In genomic region chr7:1691601-1692499, GRCh38 we compare ENCODE assay signal across 9 cellular contexts. TPM values are rescaled to one million over a fixed set of nuclear protein-coding genes. Genes with fewer than 3 reads are reported as not detected.
DNase-seq lines count a peak whose midpoint lies in the region; ATAC-seq, FAIRE-seq and TF ChIP-seq lines count a peak whose summit lies in the region.
"Had no signal": no experiment of that assay in that cellular context is flagged by ENCODE, and none has a peak within 500 bp of the region (broad histone marks: within the 10 kb centered on the region; RNA-seq: fewer than 3 reads in every experiment).

No MANE protein-coding gene starts in this region.

- FAIRE-seq in kidney (lab: Jason Lieb, UNC), result peak; percentile 66

- intact Hi-C loops in body of pancreas (cut with DNase I) (no loop called here), kidney (cut with DNase I) (no loop called here), stomach (cut with DNase I; ENCODE audit: low total_unique reads) (no loop called here)

- peak; percentile 59 for DNase-seq in NCI-H69 (lab: John Stamatoyannopoulos, UW)
- peak; percentile 52 to 86 (median 78) for DNase-seq in body of pancreas
- peak; percentile 93 for DNase-seq in kidney
- peak; percentile 23 for DNase-seq in stomach
- DNase-seq in glutamatergic neuron, result no peak
- no peak for DNase-seq in D341Med (ENCODE audit: low spot score)
- DNase-seq in AG08396 (ENCODE audit: low spot score), result no peak
- DNase-seq: nephron progenitor cell had no signal

- H3K4me3 Mint-ChIP-seq in glutamatergic neuron (ENCODE audit: unreplicated experiment), result no peak overlapping the region
- H3K4me3 Mint-ChIP-seq: activated naive CD8-positive, alpha-beta T cell; nephron progenitor cell had no signal

- TF ChIP-seq CTCF in body of pancreas (IDR thresholded peaks at IDR 0.05) (no peak), kidney (IDR thresholded peaks at IDR 0.05; ENCODE audit: borderline replicate concordance, extremely low read depth, insufficient read depth) (no peak), stomach (IDR thresholded peaks at IDR 0.05) (no peak), glutamatergic neuron (IDR thresholded peaks at IDR 0.05; ENCODE audit: partially characterized antibody, unreplicated experiment) (no peak)

- no peak overlapping the region for H3K9ac ChIP-seq in kidney (ENCODE audit: low read length in 2 of 2)

- H3K27me3 ChIP-seq in body of pancreas (no peaks in the 10 kb centered on the region), stomach (peaks cover 0 to 50% (median 8%) of the 10 kb centered on the region in 3 donors)

- no peaks in the 10 kb centered on the region for H3K36me3 Mint-ChIP-seq in glutamatergic neuron (ENCODE audit: unreplicated experiment)
- H3K36me3 Mint-ChIP-seq: activated naive CD8-positive, alpha-beta T cell had no signal

- WGBS in body of pancreas, 2 donors, result 21 to 24% methylated on average over 25 to 27 of the region's 27 CpGs
- 70 to 83% (median 77%) methylated on average over 25 to 27 of the region's 27 CpGs for WGBS in stomach, 5 donors

- H3K4me1 Mint-ChIP-seq in glutamatergic neuron (ENCODE audit: low read depth, unreplicated experiment), result peaks cover 37% of the 10 kb centered on the region

- H3K27ac Mint-ChIP-seq in glutamatergic neuron (ENCODE audit: unreplicated experiment), result no peak overlapping the region
- H3K27ac Mint-ChIP-seq: activated naive CD8-positive, alpha-beta T cell; nephron progenitor cell had no signal

- no peak for TF ChIP-seq POLR2A in body of pancreas (IDR thresholded peaks at IDR 0.05)
- TF ChIP-seq POLR2A in stomach (IDR thresholded peaks at IDR 0.05), result no peak

- H3K27ac ChIP-seq in body of pancreas, result peak overlapping the region in 3 of 4 donors; percentile 7 to 70 (median 52)
- H3K27ac ChIP-seq in kidney (ENCODE audit: low read depth in 2 of 2, low read length in 2 of 2), result peak overlapping the region; percentile 56 to 84
- H3K27ac ChIP-seq in stomach, result peak overlapping the region in 1 of 5 donors; percentile 55

- H3K4me3 ChIP-seq in body of pancreas, result no peak overlapping the region
- H3K4me3 ChIP-seq in kidney (ENCODE audit: low read length in 2 of 2), result peak overlapping the region in 1 of 2 donors; percentile 16
- H3K4me3 ChIP-seq in stomach, result no peak overlapping the region

- peaks cover 5% of the 10 kb centered on the region for H3K9me3 Mint-ChIP-seq in glutamatergic neuron (ENCODE audit: unreplicated experiment)

- no peaks in the 10 kb centered on the region for H3K9me3 ChIP-seq in body of pancreas
- H3K9me3 ChIP-seq in kidney (ENCODE audit: control insufficient read depth in 1 of 2, low read length in 2 of 2), result no peaks in the 10 kb centered on the region
- H3K9me3 ChIP-seq in stomach, result no peaks in the 10 kb centered on the region

- H3K36me3 ChIP-seq in body of pancreas (replicated peaks in 1 of 2; ENCODE audit: insufficient read depth in 1 of 2, low read depth in 2 of 2) (no peaks in the 10 kb centered on the region), kidney (ENCODE audit: control insufficient read depth in 1 of 2, insufficient read depth in 2 of 2, low read length in 2 of 2) (no peaks in the 10 kb centered on the region), stomach (no peaks in the 10 kb centered on the region)

- H3K4me1 ChIP-seq in body of pancreas, result peaks cover 15% of the 10 kb centered on the region
- H3K4me1 ChIP-seq in kidney (ENCODE audit: control insufficient read depth in 1 of 2, insufficient read depth in 1 of 2, low read depth in 1 of 2, low read length in 2 of 2), result peaks cover 7 to 14% of the 10 kb centered on the region in 2 donors
- H3K4me1 ChIP-seq in stomach, result peaks cover 0 to 12% (median 0%) of the 10 kb centered on the region in 4 donors

- ATAC-seq in body of pancreas, result peak; percentile 81

- TF ChIP-seq EP300 in stomach (IDR thresholded peaks at IDR 0.05), result no peak

- peaks cover 11% of the 10 kb centered on the region for H3K27me3 Mint-ChIP-seq in glutamatergic neuron (ENCODE audit: unreplicated experiment)
- H3K27me3 Mint-ChIP-seq: activated naive CD8-positive, alpha-beta T cell had no signal

RNA-seq across cellular contexts. Expression of gene ELFN1, which starts 21.8 kb away (rescaled TPM):
- total RNA-seq in body of pancreas (1 to 10 TPM in 1 of 2 donors, under 1 TPM in 1; 0.33 to 1.3 TPM), kidney (3.8 TPM), stomach (1 to 10 TPM in 1 of 5 donors, under 1 TPM in 3, not detected in 1; 0.43 to 4.3 (median 0.50) TPM), glutamatergic neuron (ENCODE audit: unreplicated experiment) (40.0 TPM)
- polyA plus RNA-seq in kidney (ENCODE audit: insufficient read depth, low read depth, low replicate concordance) (3.5 TPM), stomach (under 1 TPM; 0.19 to 0.76 (median 0.53) TPM)

Comparison
In these comparisons a context has a peak if more than half of its experiments do, and no peak if none do; other contexts are left out.
1. DNase-seq: peak in NCI-H69 (single experiment), body of pancreas (4 of 4), kidney (single experiment) and stomach (single experiment); none in glutamatergic neuron (single experiment), D341Med (single experiment) and AG08396 (single experiment).